13 cellular contexts compared by ENCODE assay signal in genomic region chr17:28046034-28046825, GRCh38. TPM values are rescaled to one million over a fixed set of nuclear protein-coding genes. Genes with fewer than 3 reads are reported as not detected.
A peak's percentile ranks its signal among the peaks of the same experiment; 100 is the strongest.
DNase-seq lines count a peak whose midpoint lies in the region; ATAC-seq and TF ChIP-seq lines count a peak whose summit lies in the region.
"Had no signal": no experiment of that assay in that cellular context is flagged by ENCODE, and none has a peak within 500 bp of the region (broad histone marks: within the 10 kb centered on the region; RNA-seq: fewer than 3 reads in every experiment).

No MANE protein-coding gene starts in this region.

- peaks cover 29% of the 10 kb centered on the region for H3F3A ChIP-seq in GM23248 (ENCODE audit: insufficient read depth)

- intact Hi-C loops in CD4-positive, alpha-beta memory T cell (cut with micrococcal nuclease): no loop called here
- intact Hi-C loops in activated B cell treated with CpG ODN at 0.5 μM for 24 hours (cut with micrococcal nuclease): loop anchor here (10.0 kb wide), 2 partner anchors 49 to 269 kb away; partner anchors contain the start of gene TMEM97
- intact Hi-C loops in esophagus muscularis mucosa (cut with DNase I): loop anchor here (10.0 kb wide), 2 partner anchors 151 to 289 kb away; partner anchors contain the start of genes IFT20, LYRM9 and TNFAIP1

- H3K36me3 Mint-ChIP-seq in CD4-positive, alpha-beta memory T cell: peaks cover 3% of the 10 kb centered on the region in 2 donors
- H3K36me3 Mint-ChIP-seq in activated B cell treated with CpG ODN at 0.5 μM for 24 hours (ENCODE audit: low read depth) (peaks cover 9% of the 10 kb centered on the region), memory B cell (peaks cover 1% of the 10 kb centered on the region)

- peaks cover 57% of the 10 kb centered on the region for H3K4me1 ChIP-seq in CD4-positive, alpha-beta memory T cell (ENCODE audit: insufficient read depth, low read length)
- H3K4me1 ChIP-seq in GM23248 (ENCODE audit: insufficient read depth): peaks cover 40% of the 10 kb centered on the region
- peaks cover 40 to 59% (median 46%) of the 10 kb centered on the region in 4 donors for H3K4me1 ChIP-seq in esophagus muscularis mucosa

- no peak for TF ChIP-seq EP300 in esophagus muscularis mucosa (IDR thresholded peaks at IDR 0.05)

- H3K27me3 Mint-ChIP-seq in CD4-positive, alpha-beta memory T cell: no peaks in the 10 kb centered on the region
- no peaks in the 10 kb centered on the region for H3K27me3 Mint-ChIP-seq in activated B cell treated with CpG ODN at 0.5 μM for 24 hours
- H3K27me3 Mint-ChIP-seq in memory B cell: no peaks in the 10 kb centered on the region

- H4K20me1 ChIP-seq in GM23248 (ENCODE audit: insufficient read depth): 0 out of 2 replicates have a peak, but pooled peaks cover 8% of the 10 kb centered on the region

- DNase-seq in CD4-positive, alpha-beta memory T cell: no peak
- DNase-seq in GM23248 (no peak), activated B cell treated with CpG ODN at 0.5 μM for 24 hours (no peak), memory B cell (ENCODE audit: low spot score in 2 of 2) (no peak), esophagus muscularis mucosa (ENCODE audit: extremely low spot score) (no peak), RPMI8226 (no peak), G401 (ENCODE audit: low spot score) (no peak)
- DNase-seq: C1 segment of cervical spinal cord, esophagus squamous epithelium, hippocampal formation, left ventricle myocardium inferior had no signal

- no peak overlapping the region for H3K4me3 ChIP-seq in CD4-positive, alpha-beta memory T cell (ENCODE audit: low read length in 2 of 2)
- H3K4me3 ChIP-seq in GM23248 (no peak overlapping the region), esophagus muscularis mucosa (no peak overlapping the region)
- H3K4me3 ChIP-seq: esophagus squamous epithelium had no signal

- peak overlapping the region; percentile 79 for H3K4me2 ChIP-seq in GM23248 (ENCODE audit: unreplicated experiment)

- no peak for TF ChIP-seq POLR2A in esophagus muscularis mucosa (IDR thresholded peaks at IDR 0.05; ENCODE audit: low read depth)

- WGBS in GM23248 (ENCODE audit: low coverage in 1 of 2, low lambda C conversion rate in 2 of 2, missing lambda C conversion rate in 2 of 2), 2 experiments: 84 to 85% methylated on average over 3 of the region's 3 CpGs
- 82% methylated on average over 3 of the region's 3 CpGs for WGBS in esophagus muscularis mucosa

- peak overlapping the region in 5 of 8 donors; percentile 1 to 82 (median 38) for H3K4me3 Mint-ChIP-seq in CD4-positive, alpha-beta memory T cell
- peak overlapping the region; percentile 56 for H3K4me3 Mint-ChIP-seq in activated B cell treated with CpG ODN at 0.5 μM for 24 hours
- peak overlapping the region; percentile 18 for H3K4me3 Mint-ChIP-seq in memory B cell

- ATAC-seq in activated B cell treated with CpG ODN at 0.5 μM for 24 hours (ENCODE audit: low read depth) (no peak), memory B cell (ENCODE audit: low read depth) (no peak)
- ATAC-seq: HCT116, sciatic nerve had no signal

- H3K9ac ChIP-seq in GM23248: no peak overlapping the region

- H3K9me2 ChIP-seq in GM23248 (ENCODE audit: insufficient read depth): no peaks in the 10 kb centered on the region

- H3K4me1 Mint-ChIP-seq in CD4-positive, alpha-beta memory T cell: peaks cover 50 to 83% (median 65%) of the 10 kb centered on the region in 4 donors
- H3K4me1 Mint-ChIP-seq in activated B cell treated with CpG ODN at 0.5 μM for 24 hours: peaks cover 77% of the 10 kb centered on the region
- H3K4me1 Mint-ChIP-seq in memory B cell: peaks cover 52% of the 10 kb centered on the region

- no peak overlapping the region for H2AFZ ChIP-seq in GM23248

- TF ChIP-seq CTCF in activated B cell treated with CpG ODN at 0.5 μM for 24 hours (IDR thresholded peaks at IDR 0.05): no peak
- no peak for TF ChIP-seq CTCF in esophagus muscularis mucosa (IDR thresholded peaks at IDR 0.05)

- H3K27ac ChIP-seq in CD4-positive, alpha-beta memory T cell (ENCODE audit: low read depth, low read length): no peak overlapping the region
- H3K27ac ChIP-seq in GM23248 (no peak overlapping the region), esophagus muscularis mucosa (replicated peaks in 1 of 4) (no peak overlapping the region)
- H3K27ac ChIP-seq: esophagus squamous epithelium, left ventricle myocardium inferior had no signal

- H3K79me2 ChIP-seq in GM23248 (ENCODE audit: insufficient read depth): peaks cover 95% of the 10 kb centered on the region

- in situ Hi-C loops in GM23248 (cut with MboI): no loop called here
- in situ Hi-C loops in G401 (cut with HindIII; ENCODE audit: low sequenced_read_pairs): no loop called here

- POLR2A ChIA-PET in CD4-positive, alpha-beta memory T cell (lab: Charles Lee; ENCODE audit: partially characterized antibody): no interaction called here
- POLR2A ChIA-PET in activated B cell treated with CpG ODN at 0.5 μM for 24 hours (lab: Charles Lee): no interaction called here

- H3K27ac Mint-ChIP-seq in CD4-positive, alpha-beta memory T cell: peak overlapping the region in 2 of 7 donors; percentile 6 to 60
- H3K27ac Mint-ChIP-seq in activated B cell treated with CpG ODN at 0.5 μM for 24 hours (peak overlapping the region; percentile 8), memory B cell (no peak overlapping the region)

- no peaks in the 10 kb centered on the region for H3K9me3 ChIP-seq in CD4-positive, alpha-beta memory T cell (ENCODE audit: control insufficient read depth in 1 of 2, low read length in 2 of 2)
- no peaks in the 10 kb centered on the region for H3K9me3 ChIP-seq in GM23248 (ENCODE audit: low read depth)
- no peaks in the 10 kb centered on the region for H3K9me3 ChIP-seq in esophagus muscularis mucosa
- H3K9me3 ChIP-seq: esophagus squamous epithelium, left ventricle myocardium inferior had no signal

- H3K36me3 ChIP-seq in CD4-positive, alpha-beta memory T cell (ENCODE audit: insufficient read depth, low read length): no peaks in the 10 kb centered on the region
- H3K36me3 ChIP-seq in GM23248 (ENCODE audit: low read depth) (no peaks in the 10 kb centered on the region; the same call in 1 of the 2 replicates), esophagus muscularis mucosa (no peaks in the 10 kb centered on the region)
- H3K36me3 ChIP-seq: esophagus squamous epithelium, left ventricle myocardium inferior had no signal

- H3K9me3 Mint-ChIP-seq in CD4-positive, alpha-beta memory T cell: no peaks in the 10 kb centered on the region
- H3K9me3 Mint-ChIP-seq in activated B cell treated with CpG ODN at 0.5 μM for 24 hours: no peaks in the 10 kb centered on the region
- H3K9me3 Mint-ChIP-seq in memory B cell: no peaks in the 10 kb centered on the region

- CTCF ChIA-PET in CD4-positive, alpha-beta memory T cell (lab: Charles Lee; ENCODE audit: partially characterized antibody): no interaction called here
- CTCF ChIA-PET in activated B cell treated with CpG ODN at 0.5 μM for 24 hours (lab: Charles Lee): no interaction called here

- H3K27me3 ChIP-seq in CD4-positive, alpha-beta memory T cell (ENCODE audit: insufficient read depth, low read length): no peaks in the 10 kb centered on the region
- H3K27me3 ChIP-seq in GM23248 (replicated peaks; ENCODE audit: insufficient read depth): no peaks in the 10 kb centered on the region
- no peaks in the 10 kb centered on the region for H3K27me3 ChIP-seq in esophagus muscularis mucosa
- H3K27me3 ChIP-seq: esophagus squamous epithelium had no signal

RNA-seq across cellular contexts. Expression of gene NLK, which starts 3.8 kb away (rescaled TPM):
- total RNA-seq in CD4-positive, alpha-beta memory T cell: 10 to 100 TPM; 13.8 to 14.0 TPM
- 1 to 10 TPM; 1.2 to 1.8 TPM for polyA plus RNA-seq in CD4-positive, alpha-beta memory T cell
- 11.4 and 17.6 TPM in 2 replicates for total RNA-seq in GM23248 (2014; rRNA removed; shearing (Covaris generic))
- polyA plus RNA-seq in GM23248 (2016; fragmentation: Nextera tagmentation; extraction: Ambion mirVana): 3.8 and 4.1 TPM in 2 replicates
- total RNA-seq in activated B cell treated with CpG ODN at 0.5 μM for 24 hours (19.4 and 24.6 TPM in 2 replicates), esophagus muscularis mucosa (10 to 100 TPM; 10.1 to 16.2 (median 12.6) TPM)
- 17.2 and 21.8 TPM in 2 replicates for total RNA-seq in G401 (2014; rRNA removed; shearing (Covaris generic))
